9 cellular contexts compared by ENCODE assay signal in genomic region chr20:26208296-26209091, GRCh38.
DNase-seq lines count a peak whose midpoint lies in the region; ATAC-seq, FAIRE-seq and TF ChIP-seq lines count a peak whose summit lies in the region.
"Had no signal": no experiment of that assay in that cellular context is flagged by ENCODE, and none has a peak within 500 bp of the region (broad histone marks: within the 10 kb centered on the region; RNA-seq: fewer than 3 reads in every experiment).

No MANE protein-coding gene starts in this region.

- peaks cover 2% of the 10 kb centered on the region for H3K27me3 ChIP-seq in rectal smooth muscle tissue (ENCODE audit: control insufficient read depth, insufficient read depth, low read length)

- no peaks in the 10 kb centered on the region for H3K4me1 ChIP-seq in rectal smooth muscle tissue (ENCODE audit: control insufficient read depth, insufficient read depth, low read length)

- H3K36me3 ChIP-seq in rectal smooth muscle tissue (ENCODE audit: control insufficient read depth, insufficient read depth, low read length), result no peaks in the 10 kb centered on the region

- no peak overlapping the region for H3K27ac ChIP-seq in rectal smooth muscle tissue (ENCODE audit: low read depth, low read length)

- CTCF ChIA-PET in GM10248 (lab: Yijun Ruan, JAX), result no interaction called here

- peak overlapping the region; percentile 32 for H3K4me3 ChIP-seq in rectal smooth muscle tissue (ENCODE audit: low read length)

- no peak overlapping the region for H3K9ac ChIP-seq in rectal smooth muscle tissue (ENCODE audit: low read length)

- DNase-seq in GM10248 (ENCODE audit: extremely low spot score) (peak; percentile 3), NCI-H2107 treated with DMSO at 0.1 percent for 48 hours (lab: John Stamatoyannopoulos, UW; ENCODE audit: unreplicated experiment) (no peak), dedifferentiated amniotic fluid mesenchymal stem cell (ENCODE audit: extremely low spot score) (no peak)
- DNase-seq in activated CD4-positive, alpha-beta T cell treated with anti-CD3 and anti-CD28 coated beads for 48 hours, result peak; percentile 53

- ATAC-seq in GM18517 (IDR thresholded peaks at IDR 0.05; ENCODE audit: unreplicated experiment) (no peak), HG03520 (IDR thresholded peaks at IDR 0.05; ENCODE audit: unreplicated experiment) (no peak)
- ATAC-seq: HCT116 had no signal

- no peak for TF ChIP-seq CTCF in GM10248 (IDR thresholded peaks at IDR 0.05; ENCODE audit: control extremely low read depth, extremely low read depth, low read depth, missing control alignments)

- peak; percentile 96 for FAIRE-seq in endometrium (lab: Jason Lieb, UNC)

- POLR2A ChIA-PET in GM10248 (lab: Yijun Ruan, JAX), result no interaction called here

Comparison
In these comparisons a context has a peak if more than half of its experiments do, and no peak if none do; other contexts are left out.
1. DNase-seq: peak in GM10248 (single experiment) and activated CD4-positive, alpha-beta T cell treated with anti-CD3 and anti-CD28 coated beads for 48 hours (single experiment); none in NCI-H2107 treated with DMSO at 0.1 percent for 48 hours (single experiment) and dedifferentiated amniotic fluid mesenchymal stem cell (single experiment).